In genomic region chr17:1563786-1564613, GRCh38 we compare ENCODE assay signal across 10 cellular contexts. TPM values are rescaled to one million over a fixed set of nuclear protein-coding genes. Genes with fewer than 3 reads are reported as not detected.
DNase-seq lines count a peak whose midpoint lies in the region; FAIRE-seq and TF ChIP-seq lines count a peak whose summit lies in the region.
"Had no signal": no experiment of that assay in that cellular context is flagged by ENCODE, and none has a peak within 500 bp of the region (broad histone marks: within the 10 kb centered on the region; RNA-seq: fewer than 3 reads in every experiment).

No MANE protein-coding gene starts in this region.

- H3K27ac ChIP-seq in astrocyte (ENCODE audit: low read depth, low read length) (no peak overlapping the region), neutrophil (peak overlapping the region; percentile 15), GM23248 (no peak overlapping the region)

- H3K9me3 Mint-ChIP-seq in T-helper 1 cell treated with Interleukin-12 subunit alpha and Interleukin-12 subunit beta and Interleukin-4 antibody, amounts not matched to agents 30 μg/mL and 1 μg/mL, for 36 hours: no peaks in the 10 kb centered on the region
- no peaks in the 10 kb centered on the region for H3K9me3 Mint-ChIP-seq in astrocyte (ENCODE audit: unreplicated experiment)

- H3K36me3 ChIP-seq in astrocyte (ENCODE audit: insufficient read depth, low read length): no peaks in the 10 kb centered on the region
- H3K36me3 ChIP-seq in neutrophil: no peaks in the 10 kb centered on the region
- H3K36me3 ChIP-seq in GM23248 (ENCODE audit: low read depth): no peaks in the 10 kb centered on the region

- H3K4me3 ChIP-seq in astrocyte (ENCODE audit: insufficient read depth, low read depth, low read length): no peak overlapping the region
- no peak overlapping the region for H3K4me3 ChIP-seq in neutrophil (ENCODE audit: low read depth in 1 of 2, low read length in 1 of 2)
- no peak overlapping the region for H3K4me3 ChIP-seq in GM23248

- H3K27me3 Mint-ChIP-seq in T-helper 1 cell treated with Interleukin-12 subunit alpha and Interleukin-12 subunit beta and Interleukin-4 antibody, amounts not matched to agents 30 μg/mL and 1 μg/mL, for 36 hours (ENCODE audit: low read depth): peaks cover 9% of the 10 kb centered on the region
- no peaks in the 10 kb centered on the region for H3K27me3 Mint-ChIP-seq in astrocyte (ENCODE audit: low read depth, unreplicated experiment)

- peak overlapping the region; percentile 77 for H3K27ac Mint-ChIP-seq in T-helper 1 cell treated with Interleukin-12 subunit alpha and Interleukin-12 subunit beta and Interleukin-4 antibody, amounts not matched to agents 30 μg/mL and 1 μg/mL, for 36 hours
- H3K27ac Mint-ChIP-seq in astrocyte (ENCODE audit: unreplicated experiment): peak overlapping the region; percentile 31

- TF ChIP-seq CTCF in astrocyte (IDR thresholded peaks at IDR 0.05; ENCODE audit: insufficient read depth, low read depth, low read length): no peak
- no peak for TF ChIP-seq CTCF in neutrophil (IDR thresholded peaks at IDR 0.05)

- H3K4me3 Mint-ChIP-seq in T-helper 1 cell treated with Interleukin-12 subunit alpha and Interleukin-12 subunit beta and Interleukin-4 antibody, amounts not matched to agents 30 μg/mL and 1 μg/mL, for 36 hours: peak overlapping the region; percentile 71
- H3K4me3 Mint-ChIP-seq in astrocyte (ENCODE audit: unreplicated experiment): peak overlapping the region; percentile 69

- in situ Hi-C loops in GM23248 (cut with MboI): no loop called here

- H3K79me2 ChIP-seq in astrocyte (ENCODE audit: insufficient read depth, low read length) (peaks cover 34% of the 10 kb centered on the region), GM23248 (ENCODE audit: insufficient read depth) (peaks cover 31% of the 10 kb centered on the region)

- H3K9ac ChIP-seq in astrocyte (ENCODE audit: low read length) (no peak overlapping the region), GM23248 (no peak overlapping the region)

- H3K4me1 Mint-ChIP-seq in T-helper 1 cell treated with Interleukin-12 subunit alpha and Interleukin-12 subunit beta and Interleukin-4 antibody, amounts not matched to agents 30 μg/mL and 1 μg/mL, for 36 hours (ENCODE audit: low read depth): peaks cover 34% of the 10 kb centered on the region
- peaks cover 27% of the 10 kb centered on the region for H3K4me1 Mint-ChIP-seq in astrocyte (ENCODE audit: low read depth, unreplicated experiment)

- H3K9me3 ChIP-seq in astrocyte (ENCODE audit: insufficient read depth, low read depth, low read length): no peaks in the 10 kb centered on the region
- H3K9me3 ChIP-seq in neutrophil: no peaks in the 10 kb centered on the region
- no peaks in the 10 kb centered on the region for H3K9me3 ChIP-seq in GM23248 (ENCODE audit: low read depth)

- no peaks in the 10 kb centered on the region for H3F3A ChIP-seq in GM23248 (ENCODE audit: insufficient read depth)

- H3K36me3 Mint-ChIP-seq in T-helper 1 cell treated with Interleukin-12 subunit alpha and Interleukin-12 subunit beta and Interleukin-4 antibody, amounts not matched to agents 30 μg/mL and 1 μg/mL, for 36 hours (ENCODE audit: low read depth): peaks cover 9% of the 10 kb centered on the region
- peaks cover 2% of the 10 kb centered on the region for H3K36me3 Mint-ChIP-seq in astrocyte (ENCODE audit: low read depth, unreplicated experiment)

- H3K4me1 ChIP-seq in astrocyte (ENCODE audit: insufficient read depth, low read length): peaks cover 10% of the 10 kb centered on the region
- H3K4me1 ChIP-seq in neutrophil (ENCODE audit: control insufficient read depth in 1 of 2, insufficient read depth in 1 of 2, low read depth in 1 of 2, low read length in 1 of 2): peaks cover 42% of the 10 kb centered on the region in 2 experiments
- H3K4me1 ChIP-seq in GM23248 (ENCODE audit: insufficient read depth): peaks cover 10% of the 10 kb centered on the region; the same call in 1 of the 2 replicates

- no peak for DNase-seq in T-helper 1 cell
- peak; percentile 39 for DNase-seq in NCI-H69 (lab: John Stamatoyannopoulos, UW)
- no peak for DNase-seq in astrocyte (ENCODE audit: low read depth)
- DNase-seq in GM23248: no peak
- DNase-seq in central memory CD4-positive, alpha-beta T cell: no peak
- no peak for DNase-seq in KG1 (lab: John Stamatoyannopoulos, UW)
- DNase-seq: hippocampal formation had no signal

- no peak for FAIRE-seq in astrocyte (lab: Jason Lieb, UNC)
- FAIRE-seq: TTC549 had no signal

- 81 to 82% methylated on average over 19 of the region's 19 CpGs for WGBS in GM23248 (ENCODE audit: low coverage in 1 of 2, low lambda C conversion rate in 2 of 2, missing lambda C conversion rate in 2 of 2), 2 experiments

- H3K4me2 ChIP-seq in astrocyte (ENCODE audit: low read length) (no peak overlapping the region), GM23248 (ENCODE audit: unreplicated experiment) (no peak overlapping the region)

- H3K27me3 ChIP-seq in astrocyte (ENCODE audit: insufficient read depth, low read length) (no peaks in the 10 kb centered on the region), neutrophil (peaks cover 17% of the 10 kb centered on the region), GM23248 (replicated peaks; ENCODE audit: insufficient read depth) (no peaks in the 10 kb centered on the region)

- H4K20me1 ChIP-seq in astrocyte (ENCODE audit: insufficient read depth, low read length) (peaks cover 28% of the 10 kb centered on the region), GM23248 (ENCODE audit: insufficient read depth) (peaks cover 3% of the 10 kb centered on the region; the same call in 1 of the 2 replicates)

- no peaks in the 10 kb centered on the region for H3K9me2 ChIP-seq in GM23248 (ENCODE audit: insufficient read depth)

- no peak overlapping the region for H2AFZ ChIP-seq in astrocyte (ENCODE audit: low read depth, low read length)
- H2AFZ ChIP-seq in GM23248: no peak overlapping the region

RNA-seq across cellular contexts. Expression of gene PITPNA, which starts 1.4 kb away (rescaled TPM):
- 69.1 and 79.3 TPM in 2 replicates for total RNA-seq in astrocyte
- total RNA-seq in GM23248 (2014; rRNA removed; shearing (Covaris generic)): 19.1 and 34.3 TPM in 2 replicates
- polyA plus RNA-seq in GM23248 (2016; fragmentation: Nextera tagmentation; extraction: Ambion mirVana): 31.6 and 34.6 TPM in 2 replicates

RNA-seq across cellular contexts. Expression of gene INPP5K, which starts 47.6 kb away (rescaled TPM):
- 26.4 and 26.7 TPM in 2 replicates for total RNA-seq in astrocyte
- total RNA-seq in GM23248 (2014; rRNA removed; shearing (Covaris generic)): 42.3 and 57.8 TPM in 2 replicates
- polyA plus RNA-seq in GM23248 (2016; fragmentation: Nextera tagmentation; extraction: Ambion mirVana): 36.1 and 37.5 TPM in 2 replicates
